ENCODE assay signal across 28 cellular contexts in genomic region chr22:21714784-21715183, GRCh38. TPM values are rescaled to one million over a fixed set of nuclear protein-coding genes. Genes with fewer than 3 reads are reported as not detected.
DNase-seq lines count a peak whose midpoint lies in the region; ATAC-seq, FAIRE-seq and TF ChIP-seq lines count a peak whose summit lies in the region.
"Had no signal": no experiment of that assay in that cellular context is flagged by ENCODE, and none has a peak within 500 bp of the region (broad histone marks: within the 10 kb centered on the region; RNA-seq: fewer than 3 reads in every experiment).

No MANE protein-coding gene starts in this region.

- H3K4me1 ChIP-seq in IMR-90 (ENCODE audit: control insufficient read depth, insufficient read depth, low read length), result peaks cover 5% of the 10 kb centered on the region; the same call in 1 of the 2 replicates
- H3K4me1 ChIP-seq in body of pancreas, result peaks cover 24% of the 10 kb centered on the region
- H3K4me1 ChIP-seq in keratinocyte (ENCODE audit: control insufficient read depth, extremely low read depth, insufficient read depth, low read length), result peaks cover 29% of the 10 kb centered on the region
- H3K4me1 ChIP-seq: ascending aorta had no signal

- no peak overlapping the region for H2BK20ac ChIP-seq in IMR-90 (ENCODE audit: low read depth, low read length)

- no peak overlapping the region for H2AFZ ChIP-seq in IMR-90 (replicated peaks; ENCODE audit: low read length, poor library complexity)
- H2AFZ ChIP-seq in keratinocyte (ENCODE audit: control insufficient read depth, low read length), result peak overlapping the region; percentile 11
- H2AFZ ChIP-seq: hepatocyte had no signal

- peak overlapping the region; percentile 37 for H3K27ac Mint-ChIP-seq in stimulated activated naive B cell treated with anti-CD40 and anti-IgM and Interleukin-4, amounts not matched to agents 10 μg/mL and 1 μg/mL and 100 μg/mL, for 72 hours
- H3K27ac Mint-ChIP-seq in MCF 10A (ENCODE audit: low read depth, unreplicated experiment), result no peak overlapping the region
- H3K27ac Mint-ChIP-seq: activated naive CD8-positive, alpha-beta T cell treated with anti-CD3 and anti-CD28 coated beads, Interleukin-2, amount 10 ng/mL, durations not matched to agents 7 days and 5 days had no signal

- no peaks in the 10 kb centered on the region for H3K27me3 ChIP-seq in IMR-90 (ENCODE audit: control insufficient read depth, insufficient read depth, low read length)
- no peaks in the 10 kb centered on the region for H3K27me3 ChIP-seq in body of pancreas
- no peaks in the 10 kb centered on the region for H3K27me3 ChIP-seq in keratinocyte (ENCODE audit: control insufficient read depth, extremely low read depth, insufficient read depth, low read length)
- H3K27me3 ChIP-seq: ascending aorta, BLaER1, gastroesophageal sphincter, hepatocyte, right atrium auricular region, tibial artery had no signal

- no peak overlapping the region for H3K56ac ChIP-seq in IMR-90 (ENCODE audit: extremely low read depth, insufficient read depth, low read length)

- no peak overlapping the region for H2BK15ac ChIP-seq in IMR-90 (ENCODE audit: low read depth, low read length)

- H4K20me1 ChIP-seq in IMR-90 (ENCODE audit: insufficient read depth, low read length) (no peaks in the 10 kb centered on the region), keratinocyte (ENCODE audit: control insufficient read depth, extremely low read depth, insufficient read depth, low read length) (no peaks in the 10 kb centered on the region)

- no peaks in the 10 kb centered on the region for H3K36me3 Mint-ChIP-seq in stimulated activated naive B cell treated with anti-CD40 and anti-IgM and Interleukin-4, amounts not matched to agents 10 μg/mL and 1 μg/mL and 100 μg/mL, for 72 hours
- H3K36me3 Mint-ChIP-seq in MCF 10A (ENCODE audit: insufficient read depth, unreplicated experiment), result no peaks in the 10 kb centered on the region
- H3K36me3 Mint-ChIP-seq: activated naive CD8-positive, alpha-beta T cell treated with anti-CD3 and anti-CD28 coated beads, Interleukin-2, amount 10 ng/mL, durations not matched to agents 7 days and 5 days; natural killer cell had no signal

- peak overlapping the region; percentile 52; the same call in 1 of the 2 replicates for H2AK5ac ChIP-seq in IMR-90 (ENCODE audit: low read depth, low read length)

- peaks cover 15 to 34% of the 10 kb centered on the region in 2 donors for H3K4me1 Mint-ChIP-seq in stimulated activated naive B cell treated with anti-CD40 and anti-IgM and Interleukin-4, amounts not matched to agents 10 μg/mL and 1 μg/mL and 100 μg/mL, for 72 hours
- peaks cover 22% of the 10 kb centered on the region for H3K4me1 Mint-ChIP-seq in MCF 10A (ENCODE audit: insufficient read depth, unreplicated experiment)

- no peak for TF ChIP-seq POLR2A in IMR-90 (IDR thresholded peaks at IDR 0.05; ENCODE audit: low read depth, low read length)
- no peak for TF ChIP-seq POLR2A in body of pancreas (IDR thresholded peaks at IDR 0.05)

- H3K27ac ChIP-seq in IMR-90 (ENCODE audit: insufficient read depth, low read length), result no peak overlapping the region
- H3K27ac ChIP-seq in body of pancreas, result peak overlapping the region in 3 of 4 donors; percentile 6 to 48 (median 18)
- H3K27ac ChIP-seq in keratinocyte (ENCODE audit: control insufficient read depth, insufficient read depth, low read length), result no peak overlapping the region
- H3K27ac ChIP-seq: ascending aorta, BLaER1, gastroesophageal sphincter, hepatocyte, right atrium auricular region, SK-N-MC, tibial artery had no signal

- TF ChIP-seq CTCF in IMR-90 (conservative IDR thresholded peaks at IDR 0.05; ENCODE audit: low read depth, low read length) (no peak), body of pancreas (IDR thresholded peaks at IDR 0.05) (no peak), keratinocyte (optimal IDR thresholded peaks at IDR 0.05 in 1 of 3, IDR thresholded peaks at IDR 0.05 in 1 of 3, conservative IDR thresholded peaks at IDR 0.05 in 1 of 3; ENCODE audit: extremely low read depth in 1 of 3, insufficient read depth in 2 of 3, low read length in 3 of 3) (no peak), MCF 10A (IDR thresholded peaks at IDR 0.05; ENCODE audit: unreplicated experiment) (no peak), GM13977 (IDR thresholded peaks at IDR 0.05; ENCODE audit: extremely low read depth, insufficient read depth, missing control alignments) (no peak)

- H3K79me1 ChIP-seq in IMR-90 (ENCODE audit: low read depth in 1 of 2, low read length in 2 of 2), result peaks cover 0 to 7% of the 10 kb centered on the region in 2 experiments; a peak in 2 of 4 replicates

- FAIRE-seq in keratinocyte (lab: Jason Lieb, UNC), result no peak
- FAIRE-seq: endometrium, G401.6 had no signal

- no CpG with 5 or more reads among the region's 3 CpGs for WGBS in IMR-90 (ENCODE audit: extremely low coverage in 2 of 2, insufficient read length in 1 of 2), 2 experiments
- 23 to 24% methylated on average over 3 of the region's 3 CpGs for WGBS in body of pancreas, 2 donors

- peak overlapping the region; percentile 72 for H3K14ac ChIP-seq in IMR-90 (replicated peaks; ENCODE audit: low read depth, low read length)

- intact Hi-C loops in IMR-90 (cut with micrococcal nuclease) (loop anchor here (5.0 kb wide), 2 partner anchors 153 to 238 kb away; partner anchors contain the start of genes MAPK1 and PPM1F), body of pancreas (cut with DNase I) (loop anchor here (5.0 kb wide), 1 partner anchor 228 kb away; no protein-coding TSS in a partner anchor), MCF 10A (cut with micrococcal nuclease) (loop anchor here (5.0 to 10.0 kb wide), 2 partner anchors 223 to 330 kb away; no protein-coding TSS in a partner anchor)

- H3K36me3 ChIP-seq in IMR-90 (ENCODE audit: control insufficient read depth, insufficient read depth, low read length), result peaks cover 2% of the 10 kb centered on the region; the same call in 1 of the 2 replicates
- H3K36me3 ChIP-seq in body of pancreas (replicated peaks in 1 of 2; ENCODE audit: insufficient read depth in 1 of 2, low read depth in 2 of 2), result no peaks in the 10 kb centered on the region
- no peaks in the 10 kb centered on the region for H3K36me3 ChIP-seq in keratinocyte (ENCODE audit: control insufficient read depth in 2 of 2, extremely low read depth in 1 of 2, insufficient read depth in 2 of 2, low read length in 2 of 2)
- H3K36me3 ChIP-seq: right atrium auricular region had no signal

- POLR2A ChIA-PET in IMR-90 (lab: Charles Lee; ENCODE audit: unreplicated experiment), result no interaction called here
- POLR2A ChIA-PET in MCF 10A (lab: Yijun Ruan, JAX), result no interaction called here

- no TSS peak for BruUV-seq in IMR-90 (replicated peaks; lab: Mats Ljungman, UMichigan)
- BruUV-seq in MCF 10A (replicated peaks; lab: Mats Ljungman, UMichigan), result no TSS peak

- in situ Hi-C loops in IMR-90 (cut with MboI; ENCODE audit: low sequenced_read_pairs) (loop anchor here (5.0 kb wide), 1 partner anchor 223 kb away; no protein-coding TSS in a partner anchor), GM13977 (cut with MboI; ENCODE audit: low pct_unique_long_range_greater_than_20kb, low sequenced_read_pairs, unreplicated experiment) (no loop called here)

- no peak overlapping the region for H2BK5ac ChIP-seq in IMR-90 (ENCODE audit: low read depth, low read length, poor library complexity, severe bottlenecking)

- H4K91ac ChIP-seq in IMR-90 (ENCODE audit: insufficient read depth, low read depth, low read length), result no peak overlapping the region; the same call in 1 of the 2 replicates

- peak overlapping the region; percentile 85 for H2AK9ac ChIP-seq in IMR-90 (replicated peaks; ENCODE audit: low read depth, low read length, poor library complexity)

- H3K4ac ChIP-seq in IMR-90 (ENCODE audit: low read depth, low read length), result peak overlapping the region; percentile 64

- CTCF ChIA-PET in IMR-90 (lab: Yijun Ruan, JAX) (no interaction called here), MCF 10A (lab: Yijun Ruan, JAX) (interaction anchor here (1.2 to 1.5 kb wide), 2 partner anchors 70 to 222 kb away, joined by 3 to 4 read pairs; no protein-coding TSS in a partner anchor)

- no peak for TF ChIP-seq RAD21 in IMR-90 (IDR thresholded peaks at IDR 0.05; ENCODE audit: low read length)

- H3K9me3 Mint-ChIP-seq in stimulated activated naive B cell treated with anti-CD40 and anti-IgM and Interleukin-4, amounts not matched to agents 10 μg/mL and 1 μg/mL and 100 μg/mL, for 72 hours, result no peaks in the 10 kb centered on the region
- no peaks in the 10 kb centered on the region for H3K9me3 Mint-ChIP-seq in MCF 10A (ENCODE audit: unreplicated experiment)
- H3K9me3 Mint-ChIP-seq: activated naive CD8-positive, alpha-beta T cell treated with anti-CD3 and anti-CD28 coated beads, Interleukin-2, amount 10 ng/mL, durations not matched to agents 7 days and 5 days; natural killer cell had no signal

- no peak overlapping the region; the same call in 1 of the 2 replicates for H2BK120ac ChIP-seq in IMR-90 (ENCODE audit: low read depth, low read length)

- dilution Hi-C loops in IMR-90 (cut with HindIII; ENCODE audit: low sequenced_read_pairs, unreplicated experiment) (no loop called here), keratinocyte (cut with MboI; ENCODE audit: extremely low pct_ligation_motif_present, low sequenced_read_pairs) (no loop called here)

- DNase-seq in IMR-90 (peak; percentile 27), body of pancreas (no peak), keratinocyte (ENCODE audit: low read depth, low spot score) (no peak), MCF 10A (ENCODE audit: unreplicated experiment) (no peak), GM13977 (ENCODE audit: low spot score) (no peak)
- no peak for DNase-seq in stimulated activated naive B cell treated with anti-CD40 and anti-IgM and Interleukin-4, amounts not matched to agents 10 μg/mL and 1 μg/mL and 100 μg/mL, for 72 hours
- DNase-seq: activated CD4-positive, alpha-beta T cell treated with anti-CD3 and anti-CD28 coated beads, Interleukin-2, amount 50 U/mL, for 1 hour; activated CD4-positive, CD25-positive, alpha-beta regulatory T cell; activated gamma-delta T cell treated with Interleukin-2 at 50 U/mL for 16 hours; activated naive CD8-positive, alpha-beta T cell treated with anti-CD3 and anti-CD28 coated beads, Interleukin-2, amount 10 ng/mL, durations not matched to agents 7 days and 5 days; activated T-cell treated with anti-CD3 and anti-CD28 coated beads, Interleukin-2, amount 50 U/mL, for 1 hour; KBM-7; natural killer cell; NCI-H1092 treated with DMSO at 0.1 percent for 48 hours; NCI-H187; stimulated activated CD4-positive, alpha-beta T cell treated with anti-CD3 and anti-CD28 coated beads, Interleukin-2, amount 100 ng/mL, for 48 hours; tibial artery had no signal

- no peaks in the 10 kb centered on the region for H3K79me2 ChIP-seq in keratinocyte (ENCODE audit: control insufficient read depth, insufficient read depth, low read length)
- H3K79me2 ChIP-seq: hepatocyte, parathyroid adenoma had no signal

- H3K4me2 ChIP-seq in IMR-90 (ENCODE audit: low read depth, low read length) (peak overlapping the region; percentile 29; the same call in 1 of the 2 replicates), keratinocyte (ENCODE audit: control insufficient read depth, extremely low read depth, insufficient read depth, low read depth, low read length) (peak overlapping the region; percentile 67)
- H3K4me2 ChIP-seq: BLaER1, hepatocyte had no signal

- H3K9me3 ChIP-seq in IMR-90 (ENCODE audit: control insufficient read depth, insufficient read depth, low read length) (no peaks in the 10 kb centered on the region), body of pancreas (no peaks in the 10 kb centered on the region), keratinocyte (ENCODE audit: control insufficient read depth, low read depth, low read length) (no peaks in the 10 kb centered on the region)
- H3K9me3 ChIP-seq: ascending aorta, BLaER1, gastroesophageal sphincter, right atrium auricular region, tibial artery had no signal

- no peak overlapping the region for H4K8ac ChIP-seq in IMR-90 (ENCODE audit: low read depth in 2 of 2, low read length in 2 of 2)

- no peak overlapping the region for H3K4me3 ChIP-seq in IMR-90 (ENCODE audit: insufficient read depth, low read depth, low read length)
- H3K4me3 ChIP-seq in body of pancreas, result no peak overlapping the region
- no peak overlapping the region for H3K4me3 ChIP-seq in keratinocyte (ENCODE audit: control insufficient read depth in 2 of 3, extremely low read depth in 1 of 3, insufficient read depth in 2 of 3, low read depth in 1 of 3, low read length in 3 of 3)
- H3K4me3 ChIP-seq: ascending aorta, BLaER1, gastroesophageal sphincter, hepatocyte, lung, right atrium auricular region, SK-N-MC, tibial artery had no signal

- no peak overlapping the region for H4K5ac ChIP-seq in IMR-90 (ENCODE audit: low read depth, low read length)

- peaks cover 11% of the 10 kb centered on the region for H3K9me1 ChIP-seq in IMR-90 (ENCODE audit: insufficient read depth, low read length)
- no peaks in the 10 kb centered on the region for H3K9me1 ChIP-seq in keratinocyte (ENCODE audit: control insufficient read depth, extremely low read depth, insufficient read depth, low read length)

- H3K4me3 Mint-ChIP-seq in stimulated activated naive B cell treated with anti-CD40 and anti-IgM and Interleukin-4, amounts not matched to agents 10 μg/mL and 1 μg/mL and 100 μg/mL, for 72 hours, result no peak overlapping the region
- no peak overlapping the region for H3K4me3 Mint-ChIP-seq in MCF 10A (ENCODE audit: unreplicated experiment)
- H3K4me3 Mint-ChIP-seq: activated naive CD8-positive, alpha-beta T cell treated with anti-CD3 and anti-CD28 coated beads, Interleukin-2, amount 10 ng/mL, durations not matched to agents 7 days and 5 days; natural killer cell had no signal

- H3K18ac ChIP-seq in IMR-90 (ENCODE audit: low read depth, low read length), result no peak overlapping the region

- H3K23ac ChIP-seq in IMR-90 (ENCODE audit: low read depth, low read length), result no peak overlapping the region

- no peaks in the 10 kb centered on the region for H3K27me3 Mint-ChIP-seq in stimulated activated naive B cell treated with anti-CD40 and anti-IgM and Interleukin-4, amounts not matched to agents 10 μg/mL and 1 μg/mL and 100 μg/mL, for 72 hours
- H3K27me3 Mint-ChIP-seq in MCF 10A (ENCODE audit: insufficient read depth, unreplicated experiment), result no peaks in the 10 kb centered on the region
- H3K27me3 Mint-ChIP-seq: activated naive CD8-positive, alpha-beta T cell treated with anti-CD3 and anti-CD28 coated beads, Interleukin-2, amount 10 ng/mL, durations not matched to agents 7 days and 5 days had no signal

- H3K9ac ChIP-seq in IMR-90 (ENCODE audit: low read depth, low read length), result no peak overlapping the region
- no peak overlapping the region for H3K9ac ChIP-seq in keratinocyte (ENCODE audit: control insufficient read depth, extremely low read depth, insufficient read depth, low read length)
- H3K9ac ChIP-seq: BLaER1, parathyroid adenoma had no signal

- ATAC-seq in IMR-90 (ENCODE audit: low read depth) (no peak), body of pancreas (no peak), HG02852 (IDR thresholded peaks at IDR 0.05; ENCODE audit: unreplicated experiment) (no peak)
- ATAC-seq in stimulated activated naive B cell treated with anti-CD40 and anti-IgM and Interleukin-4, amounts not matched to agents 10 μg/mL and 1 μg/mL and 100 μg/mL, for 72 hours (replicated peaks), result no peak
- ATAC-seq: gastroesophageal sphincter, natural killer cell had no signal

RNA-seq across cellular contexts. Expression of gene YPEL1, which starts 20.8 kb away (rescaled TPM):
- total RNA-seq in IMR-90 (2012; rRNA removed), result 0.72 and 1.1 TPM in 2 replicates
- 1.2 and 1.3 TPM in 2 replicates for polyA plus RNA-seq in IMR-90 (2012; rRNA removed)
- 1.5 and 2.4 TPM in 2 replicates for polyA plus RNA-seq in IMR-90 (2012; cell fraction: cytosol; rRNA removed)
- 1.5 and 3.2 TPM in 2 replicates for polyA plus RNA-seq in IMR-90 (2012; cell fraction: nucleus; rRNA removed; ENCODE audit: low replicate concordance)
- 1 to 10 TPM; 1.6 to 4.4 TPM for total RNA-seq in body of pancreas
- polyA plus RNA-seq in keratinocyte, result 0.03 to 0.05 TPM in 2 of 3 replicates, not detected in the other
- not detected for polyA plus RNA-seq in keratinocyte (2011; ENCODE audit: low read depth)
- 0.17 TPM in 1 of 2 replicates, not detected in the other for polyA plus RNA-seq in keratinocyte (2011; cell fraction: cytosol; rRNA removed)
- polyA plus RNA-seq in keratinocyte (2011; cell fraction: nucleus; rRNA removed), result 0.03 TPM in 1 of 2 replicates, not detected in the other
- polyA plus RNA-seq in keratinocyte (2012; ENCODE audit: low replicate concordance), result 0.17 TPM in 1 of 2 replicates, not detected in the other
- polyA minus RNA-seq in keratinocyte, result not detected in 3 replicates
- not detected for polyA minus RNA-seq in keratinocyte (2011; cell fraction: cytosol; rRNA and poly(A)+ RNA removed)
- polyA minus RNA-seq in keratinocyte (2011; cell fraction: nucleus; rRNA and poly(A)+ RNA removed), result not detected in 2 replicates
- total RNA-seq in MCF 10A (2022), result 0.07 and 0.27 TPM in 2 replicates

RNA-seq across cellular contexts. Expression of gene PPIL2, which starts 49.0 kb away (rescaled TPM):
- 20.6 and 21.4 TPM in 2 replicates for total RNA-seq in IMR-90 (2012; rRNA removed)
- 59.9 and 62.1 TPM in 2 replicates for polyA plus RNA-seq in IMR-90 (2012; rRNA removed)
- 29.9 and 41.9 TPM in 2 replicates for polyA plus RNA-seq in IMR-90 (2012; cell fraction: cytosol; rRNA removed)
- polyA plus RNA-seq in IMR-90 (2012; cell fraction: nucleus; rRNA removed; ENCODE audit: low replicate concordance), result 190 and 219 TPM in 2 replicates
- 10 to 100 TPM; 44.9 to 94.9 TPM for total RNA-seq in body of pancreas
- polyA plus RNA-seq in keratinocyte, result 24.6 to 31.4 TPM (median 30.2 TPM) in 3 replicates
- polyA plus RNA-seq in keratinocyte (2011; ENCODE audit: low read depth), result 17.0 TPM
- polyA plus RNA-seq in keratinocyte (2011; cell fraction: cytosol; rRNA removed), result 15.6 and 17.9 TPM in 2 replicates
- polyA plus RNA-seq in keratinocyte (2011; cell fraction: nucleus; rRNA removed), result 89.2 and 97.9 TPM in 2 replicates
- polyA plus RNA-seq in keratinocyte (2012; ENCODE audit: low replicate concordance), result 13.2 and 24.8 TPM in 2 replicates
- 22.6 to 43.1 TPM (median 32.5 TPM) in 3 replicates for polyA minus RNA-seq in keratinocyte
- polyA minus RNA-seq in keratinocyte (2011; cell fraction: cytosol; rRNA and poly(A)+ RNA removed), result 7.7 TPM
- polyA minus RNA-seq in keratinocyte (2011; cell fraction: nucleus; rRNA and poly(A)+ RNA removed), result 30.6 and 34.7 TPM in 2 replicates
- total RNA-seq in MCF 10A (2022), result 34.4 and 41.3 TPM in 2 replicates

Comparison
In these comparisons a context has a peak if more than half of its experiments do, and no peak if none do; other contexts are left out.
1. H3K27ac ChIP-seq: peak in body of pancreas (3 of 4); none in IMR-90 (single experiment) and keratinocyte (single experiment).